Comparison of ENCODE assay signal across 8 cellular contexts in the genomic region with DNA sequence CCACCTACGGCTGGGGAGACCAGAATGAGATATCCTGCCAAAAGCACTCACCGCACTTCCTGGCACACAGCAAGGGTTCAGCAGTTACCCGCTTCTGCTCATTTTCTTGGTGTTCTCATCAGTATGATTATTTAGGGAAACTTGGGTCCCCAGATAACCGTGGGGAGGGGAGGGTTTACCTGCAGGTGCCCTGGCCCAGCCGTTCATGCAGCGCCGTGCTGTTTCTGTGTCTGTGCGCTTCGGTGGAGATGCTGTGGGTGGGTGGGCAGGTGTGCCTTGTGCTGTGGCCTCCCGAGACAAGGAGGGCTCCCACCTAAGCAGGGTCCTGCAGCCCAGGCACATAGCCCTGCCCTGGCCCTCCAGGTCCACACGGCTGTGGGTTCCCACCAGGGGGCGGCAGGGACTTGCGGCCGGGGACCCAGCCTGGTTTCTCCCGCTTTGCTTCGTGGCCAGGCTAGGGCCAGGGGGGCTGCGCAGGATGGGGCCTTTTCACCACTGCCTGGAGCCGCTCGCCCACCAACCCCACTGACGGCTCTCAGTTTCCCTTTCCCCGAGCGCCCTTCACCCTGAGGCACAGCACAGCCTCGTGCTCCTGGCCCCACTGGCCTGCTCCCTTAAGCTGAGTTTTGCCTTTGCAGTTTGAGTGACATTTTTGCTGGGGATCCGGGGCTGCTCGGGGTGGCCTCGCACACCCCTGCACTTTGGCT.
DNase-seq lines count a peak whose midpoint lies in the region; ATAC-seq and TF ChIP-seq lines count a peak whose summit lies in the region.

No MANE protein-coding gene starts in this region.

- no peak overlapping the region for H3K27ac Mint-ChIP-seq in neural crest cell (ENCODE audit: unreplicated experiment)

- H3K4me3 ChIP-seq in AG09309 (ENCODE audit: control insufficient read depth, low read depth, low read length) (no peak overlapping the region), stomach (peak overlapping the region in 1 of 4 donors; percentile 12)

- no peak for DNase-seq in AG09309 (ENCODE audit: low read depth)
- DNase-seq in NAMALWA (ENCODE audit: low spot score): peak; percentile 96
- DNase-seq in activated CD8-positive, alpha-beta memory T cell treated with anti-CD3 and anti-CD28 coated beads, Interleukin-2, amount 50 U/mL, for 1 hour (ENCODE audit: extremely low read depth): peak; percentile 28
- peak; percentile 77 for DNase-seq in neural crest cell (ENCODE audit: low read depth, low spot score)
- peak; percentile 64 for DNase-seq in stomach

- TF ChIP-seq CTCF in AG09309 (IDR thresholded peaks at IDR 0.05; ENCODE audit: control insufficient read depth, insufficient read depth, low read depth, low read length, missing control alignments) (peak; percentile 87), neural crest cell (conservative IDR thresholded peaks at IDR 0.05) (peak; percentile 79), stomach (IDR thresholded peaks at IDR 0.05) (peak in 5 of 7 experiments; percentile 60 to 82 (median 77))

- ATAC-seq in GM19455 (IDR thresholded peaks at IDR 0.05; ENCODE audit: unreplicated experiment): peak; percentile 51
- ATAC-seq in esophagus mucosa: peak; percentile 42
- ATAC-seq in HG02870 (IDR thresholded peaks at IDR 0.05; ENCODE audit: unreplicated experiment): no peak

- TF ChIP-seq EP300 in stomach (IDR thresholded peaks at IDR 0.05): no peak

- H3K4me1 ChIP-seq in stomach: peaks cover 6 to 21% (median 9%) of the 10 kb centered on the region in 4 donors

- H3K36me3 ChIP-seq in stomach: no peaks in the 10 kb centered on the region

- H3K4me1 Mint-ChIP-seq in neural crest cell: peaks cover 4% of the 10 kb centered on the region

- no peak overlapping the region for H3K27ac ChIP-seq in stomach

- no peaks in the 10 kb centered on the region for H3K36me3 Mint-ChIP-seq in neural crest cell (ENCODE audit: low read depth)

- 39 to 50% (median 43%) methylated on average over 12 to 26 of the region's 26 CpGs for whole genome bisulfite sequencing in stomach, 5 donors

- H3K27me3 ChIP-seq in stomach: no peaks in the 10 kb centered on the region

- intact Hi-C loops in stomach (cut with DNase I; ENCODE audit: low total_unique reads): loop anchor here (5.0 to 10.0 kb wide), 2 partner anchors 202 to 285 kb away; partner anchors contain the start of gene FAM53B

- no peaks in the 10 kb centered on the region for H3K9me3 ChIP-seq in stomach

- H3K9me3 Mint-ChIP-seq in neural crest cell: no peaks in the 10 kb centered on the region

- H3K27me3 Mint-ChIP-seq in neural crest cell (ENCODE audit: low read depth): no peaks in the 10 kb centered on the region

- TF ChIP-seq POLR2A in stomach (IDR thresholded peaks at IDR 0.05): no peak

- no peak overlapping the region for H3K4me3 Mint-ChIP-seq in neural crest cell
